Comparison of ENCODE assay signal across 28 cellular contexts in the genomic region with DNA sequence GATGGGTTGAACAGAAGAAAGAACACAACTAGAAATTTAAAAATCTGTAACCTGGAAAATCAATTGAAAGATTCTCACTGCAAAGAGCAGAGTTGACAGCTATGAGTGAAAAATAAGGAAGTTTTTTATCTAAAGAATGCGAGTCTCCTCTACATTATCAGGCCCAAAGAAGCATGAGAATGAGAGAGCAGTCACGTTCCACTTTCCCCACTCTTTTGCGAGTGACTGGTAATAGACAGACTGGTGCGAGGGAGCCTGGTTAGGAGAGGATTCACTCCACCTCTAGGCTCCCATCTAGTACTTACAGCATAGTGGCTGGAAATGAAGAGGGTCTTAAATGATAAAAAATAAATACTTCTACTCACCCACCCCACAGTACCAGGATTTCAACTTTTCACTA.
"Had no signal": no experiment of that assay in that cellular context is flagged by ENCODE, and none has a peak within 500 bp of the region (broad histone marks: within the 10 kb centered on the region; RNA-seq: fewer than 3 reads in every experiment).

No MANE protein-coding gene starts in this region.

- H3K27ac Mint-ChIP-seq: activated CD8-positive, alpha-beta T cell treated with anti-CD3 and anti-CD28 coated beads, Interleukin-2, amount 10 ng/mL, durations not matched to agents 7 days and 5 days; activated naive CD4-positive, alpha-beta T cell treated with anti-CD3 and anti-CD28 coated beads, Interleukin-2, amount 50 U/mL, for 24 hours; mesothelial cell of epicardium; natural killer cell treated with Interleukin-12 subunit alpha and Interleukin-12 subunit beta and Interleukin-15 and Interleukin-18, amount 100 ng/mL, for 72 hours; T-helper 1 cell treated with Interleukin-12 subunit alpha and Interleukin-12 subunit beta and Interleukin-4 antibody, amounts not matched to agents 30 μg/mL and 1 μg/mL, for 36 hours had no signal

- H3K27me3 ChIP-seq: colonic mucosa, dorsolateral prefrontal cortex, esophagus muscularis mucosa, neutrophil, ovary, testis had no signal

- H3K4me1 ChIP-seq: colonic mucosa, prostate gland had no signal

- H3K4me3 ChIP-seq: colonic mucosa, dorsolateral prefrontal cortex, esophagus muscularis mucosa, left ventricle myocardium inferior, ovary, prostate gland, testis had no signal

- H3K27me3 Mint-ChIP-seq: activated naive CD4-positive, alpha-beta T cell treated with anti-CD3 and anti-CD28 coated beads, Interleukin-2, amount 50 U/mL, for 24 hours; brain; effector memory CD8-positive, alpha-beta T cell; type B pancreatic cell had no signal

- H3K36me3 Mint-ChIP-seq: activated naive CD4-positive, alpha-beta T cell treated with anti-CD3 and anti-CD28 coated beads, Interleukin-2, amount 50 U/mL, for 24 hours; brain; mesothelial cell of epicardium; natural killer cell treated with Interleukin-12 subunit alpha and Interleukin-12 subunit beta and Interleukin-15 and Interleukin-18, amount 100 ng/mL, for 72 hours; type B pancreatic cell had no signal

- ATAC-seq: activated CD8-positive, alpha-beta T cell treated with anti-CD3 and anti-CD28 coated beads, Interleukin-2, amount 10 ng/mL, durations not matched to agents 7 days and 5 days; effector memory CD8-positive, alpha-beta T cell; natural killer cell treated with Interleukin-12 subunit alpha and Interleukin-12 subunit beta and Interleukin-15 and Interleukin-18, amount 100 ng/mL, for 72 hours had no signal

- H3K9me3 Mint-ChIP-seq: activated naive CD4-positive, alpha-beta T cell treated with anti-CD3 and anti-CD28 coated beads, Interleukin-2, amount 50 U/mL, for 24 hours; brain; effector memory CD8-positive, alpha-beta T cell; mesothelial cell of epicardium; natural killer cell treated with Interleukin-12 subunit alpha and Interleukin-12 subunit beta and Interleukin-15 and Interleukin-18, amount 100 ng/mL, for 72 hours; T-helper 1 cell treated with Interleukin-12 subunit alpha and Interleukin-12 subunit beta and Interleukin-4 antibody, amounts not matched to agents 30 μg/mL and 1 μg/mL, for 36 hours; type B pancreatic cell had no signal

- DNase-seq: activated CD4-positive, alpha-beta T cell treated with anti-CD3 and anti-CD28 coated beads for 1 hour; activated CD4-positive, alpha-beta T cell treated with anti-CD3 and anti-CD28 coated beads, Interleukin-2, amount 50 U/mL, for 1 hour; activated CD8-positive, alpha-beta T cell treated with anti-CD3 and anti-CD28 coated beads, Interleukin-2, amount 10 ng/mL, durations not matched to agents 7 days and 5 days; activated gamma-delta T cell treated with Interleukin-2 at 50 U/mL for 16 hours; aorta; central memory CD4-positive, alpha-beta T cell; colonic mucosa; dorsolateral prefrontal cortex; effector memory CD8-positive, alpha-beta T cell; glutamatergic neuron; hippocampal formation; left ventricle myocardium inferior; mammary epithelial cell; ovary; stimulated activated CD4-positive, alpha-beta T cell treated with anti-CD3 and anti-CD28 coated beads, Interleukin-1b, Interleukin-23, amount 100 ng/mL, for 48 hours; testis; WERI-Rb-1 had no signal

- H3K9me3 ChIP-seq: colonic mucosa, esophagus muscularis mucosa, left ventricle myocardium inferior, neutrophil, ovary, prostate gland, testis had no signal

- H3K36me3 ChIP-seq: colonic mucosa, esophagus muscularis mucosa, left ventricle myocardium inferior, neutrophil, ovary, prostate gland, WERI-Rb-1 had no signal

- H3K4me3 Mint-ChIP-seq: activated CD8-positive, alpha-beta T cell treated with anti-CD3 and anti-CD28 coated beads, Interleukin-2, amount 10 ng/mL, durations not matched to agents 7 days and 5 days; activated naive CD4-positive, alpha-beta T cell treated with anti-CD3 and anti-CD28 coated beads, Interleukin-2, amount 50 U/mL, for 24 hours; effector memory CD8-positive, alpha-beta T cell; mesothelial cell of epicardium; natural killer cell treated with Interleukin-12 subunit alpha and Interleukin-12 subunit beta and Interleukin-15 and Interleukin-18, amount 100 ng/mL, for 72 hours; T-helper 1 cell treated with Interleukin-12 subunit alpha and Interleukin-12 subunit beta and Interleukin-4 antibody, amounts not matched to agents 30 μg/mL and 1 μg/mL, for 36 hours; type B pancreatic cell had no signal

- H3K27ac ChIP-seq: colonic mucosa, dorsolateral prefrontal cortex, esophagus muscularis mucosa, left ventricle myocardium inferior, neutrophil, ovary, prostate gland, testis, WERI-Rb-1 had no signal

- FAIRE-seq: endothelial cell of umbilical vein, frontal cortex had no signal
